Comparison of ENCODE assay signal across 12 cellular contexts in the genomic region with DNA sequence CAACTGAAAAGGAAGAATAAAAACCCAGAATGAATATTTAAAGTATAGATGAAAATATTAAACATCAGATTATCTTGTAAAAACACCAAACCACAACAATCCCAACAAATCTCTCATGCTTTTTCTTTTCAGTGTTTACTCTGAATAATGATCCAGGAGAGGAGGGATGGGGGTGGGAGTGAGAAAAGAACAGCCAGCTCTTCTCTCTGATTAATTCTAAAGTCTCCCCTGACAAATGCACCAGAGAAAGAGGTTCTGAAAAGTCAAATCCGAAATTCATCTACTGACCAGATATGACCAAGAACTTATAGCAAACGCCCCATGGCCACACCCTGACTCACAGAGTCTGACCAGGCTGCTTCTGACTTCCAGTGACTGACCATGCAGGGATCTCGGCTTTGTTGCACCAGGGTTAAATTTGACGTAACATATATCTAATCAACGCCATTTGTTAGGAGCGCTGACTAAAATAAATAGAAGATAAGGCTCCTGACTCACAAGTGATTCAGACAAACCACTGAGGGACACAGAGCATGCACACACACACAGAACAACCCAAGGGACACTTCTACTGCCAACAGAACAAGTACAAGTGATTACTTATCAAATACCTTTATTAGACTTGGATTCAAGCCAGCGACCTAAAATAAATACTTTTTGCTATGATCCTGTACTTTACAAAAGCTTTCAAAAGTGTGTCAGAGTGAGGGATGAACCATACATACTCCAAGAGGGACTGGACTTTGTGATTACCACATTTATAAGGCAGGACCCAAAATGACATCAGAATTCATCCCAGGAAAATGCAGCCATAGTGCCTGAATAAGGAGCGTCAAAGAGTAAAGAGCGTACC. TPM values are rescaled to one million over a fixed set of nuclear protein-coding genes. Genes with fewer than 3 reads are reported as not detected.
DNase-seq lines count a peak whose midpoint lies in the region; ATAC-seq, FAIRE-seq and TF ChIP-seq lines count a peak whose summit lies in the region.
"Had no signal": no experiment of that assay in that cellular context is flagged by ENCODE, and none has a peak within 500 bp of the region (broad histone marks: within the 10 kb centered on the region; RNA-seq: fewer than 3 reads in every experiment).

No MANE protein-coding gene starts in this region.

- H3K4me3 Mint-ChIP-seq in activated naive CD4-positive, alpha-beta T cell treated with anti-CD3 and anti-CD28 coated beads for 36 hours: no peak overlapping the region

- H3K9me3 Mint-ChIP-seq in activated naive CD4-positive, alpha-beta T cell treated with anti-CD3 and anti-CD28 coated beads for 36 hours: no peaks in the 10 kb centered on the region

- TF ChIP-seq CTCF in A549 (IDR thresholded peaks at IDR 0.05) (no peak), kidney epithelial cell (IDR thresholded peaks at IDR 0.05; ENCODE audit: insufficient read depth, low read length, poor library complexity, severe bottlenecking) (no peak)

- H3K27ac Mint-ChIP-seq in activated naive CD4-positive, alpha-beta T cell treated with anti-CD3 and anti-CD28 coated beads for 36 hours: no peak overlapping the region

- WGBS in A549 (ENCODE audit: missing lambda C conversion rate): 9% methylated on average over 9 of the region's 9 CpGs

- POLR2A ChIA-PET in A549 (lab: Yijun Ruan, JAX): interaction anchor here (0.8 kb wide), 1 partner anchor 73 kb away, joined by 4 read pairs; no protein-coding TSS in a partner anchor

- peaks cover 54% of the 10 kb centered on the region for H3K4me1 ChIP-seq in A549
- H3K4me1 ChIP-seq in adipocyte (ENCODE audit: control insufficient read depth, insufficient read depth, low read length): peaks cover 29% of the 10 kb centered on the region

- H3K27me3 ChIP-seq in adipocyte (replicated peaks; ENCODE audit: control insufficient read depth, insufficient read depth, low read length) (no peaks in the 10 kb centered on the region), kidney epithelial cell (ENCODE audit: control insufficient read depth, insufficient read depth, low read length) (no peaks in the 10 kb centered on the region)
- H3K27me3 ChIP-seq: neutrophil had no signal

- peak; percentile 82 to 88; a peak in 3 of 5 replicates for TF ChIP-seq EP300 in A549 (IDR thresholded peaks at IDR 0.05)

- intact Hi-C loops in activated naive CD4-positive, alpha-beta T cell treated with anti-CD3 and anti-CD28 coated beads for 36 hours (cut with micrococcal nuclease): loop anchor here (2.0 kb wide), 1 partner anchor 465 kb away; no protein-coding TSS in a partner anchor

- ATAC-seq in A549 (peak; percentile 95 to 96), HG03460 (IDR thresholded peaks at IDR 0.05; ENCODE audit: unreplicated experiment) (no peak)

- TF ChIP-seq POLR2A in A549 (IDR thresholded peaks at IDR 0.05; ENCODE audit: low read length): no peak

- DNase-seq in A549 (ENCODE audit: low read depth in 1 of 2, low spot score in 1 of 2) (peak; percentile 73 to 98), HCEC 1CT (peak; percentile 91), adipocyte (ENCODE audit: low read depth) (peak; percentile 75), kidney epithelial cell (ENCODE audit: low read depth) (peak; percentile 59), HuH-7.5 (ENCODE audit: low spot score) (no peak), anterior cingulate cortex (lab: John Stamatoyannopoulos, UW) (no peak)
- DNase-seq in activated naive CD4-positive, alpha-beta T cell treated with anti-CD3 and anti-CD28 coated beads for 36 hours: no peak
- DNase-seq: effector CD4-positive, alpha-beta T cell; NCI-H1092 treated with DMSO at 0.1 percent for 48 hours; WERI-Rb-1 had no signal

- CTCF ChIA-PET in A549 (lab: Yijun Ruan, JAX): interaction anchor here (0.9 to 1.1 kb wide), 2 partner anchors 143 to 200 kb away, joined by 3 to 4 read pairs; no protein-coding TSS in a partner anchor
- CTCF ChIA-PET in activated naive CD4-positive, alpha-beta T cell treated with anti-CD3 and anti-CD28 coated beads for 36 hours (lab: Charles Lee): no interaction called here

- TF ChIP-seq RAD21 in A549 (conservative IDR thresholded peaks at IDR 0.05 in 1 of 2, IDR thresholded peaks at IDR 0.05 in 1 of 2): peak in 1 of 2 experiments; percentile 29; a peak in 1 of 5 replicates

- H3K4me3 ChIP-seq in A549: no peak overlapping the region
- H3K4me3 ChIP-seq in adipocyte (ENCODE audit: low read length): peak overlapping the region; percentile 25
- H3K4me3 ChIP-seq in kidney epithelial cell (ENCODE audit: low read depth, low read length): no peak overlapping the region

- H3K36me3 Mint-ChIP-seq in activated naive CD4-positive, alpha-beta T cell treated with anti-CD3 and anti-CD28 coated beads for 36 hours (ENCODE audit: low read depth): peaks cover 34% of the 10 kb centered on the region

- peak overlapping the region; percentile 75 to 77 for H3K27ac ChIP-seq in A549
- H3K27ac ChIP-seq: neutrophil, WERI-Rb-1 had no signal

- H3K36me3 ChIP-seq in adipocyte (ENCODE audit: control insufficient read depth, insufficient read depth, low read length, severe bottlenecking) (peaks cover 27% of the 10 kb centered on the region), kidney epithelial cell (ENCODE audit: control insufficient read depth, insufficient read depth, low read length) (no peaks in the 10 kb centered on the region)

- peak overlapping the region; percentile 43 for H3K9ac ChIP-seq in adipocyte (ENCODE audit: low read length)

- H3K4me2 ChIP-seq in A549: peak overlapping the region; percentile 63

- H3K27me3 Mint-ChIP-seq in activated naive CD4-positive, alpha-beta T cell treated with anti-CD3 and anti-CD28 coated beads for 36 hours (ENCODE audit: low read depth): no peaks in the 10 kb centered on the region

- H3K9me3 ChIP-seq in A549 (no peaks in the 10 kb centered on the region), adipocyte (ENCODE audit: control insufficient read depth, low read length) (no peaks in the 10 kb centered on the region)
- H3K9me3 ChIP-seq: neutrophil had no signal

- FAIRE-seq in A549 (lab: Jason Lieb, UNC): peak; percentile 39

- H3K4me1 Mint-ChIP-seq in activated naive CD4-positive, alpha-beta T cell treated with anti-CD3 and anti-CD28 coated beads for 36 hours (ENCODE audit: low read depth): peaks cover 68% of the 10 kb centered on the region

TF ChIP-seq in A549, 52 proteins besides CTCF, POLR2A, EP300 and RAD21 (continues in another document):
- TF ChIP-seq, protein P1, sequence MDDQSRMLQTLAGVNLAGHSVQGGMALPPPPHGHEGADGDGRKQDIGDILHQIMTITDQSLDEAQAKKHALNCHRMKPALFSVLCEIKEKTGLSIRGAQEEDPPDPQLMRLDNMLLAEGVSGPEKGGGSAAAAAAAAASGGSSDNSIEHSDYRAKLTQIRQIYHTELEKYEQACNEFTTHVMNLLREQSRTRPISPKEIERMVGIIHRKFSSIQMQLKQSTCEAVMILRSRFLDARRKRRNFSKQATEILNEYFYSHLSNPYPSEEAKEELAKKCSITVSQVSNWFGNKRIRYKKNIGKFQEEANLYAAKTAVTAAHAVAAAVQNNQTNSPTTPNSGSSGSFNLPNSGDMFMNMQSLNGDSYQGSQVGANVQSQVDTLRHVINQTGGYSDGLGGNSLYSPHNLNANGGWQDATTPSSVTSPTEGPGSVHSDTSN (IDR thresholded peaks at IDR 0.05): peak; percentile 76; the same call in 1 of the 2 replicates
- TF ChIP-seq JUNB (IDR thresholded peaks at IDR 0.05) (peak; percentile 99), SMC3 (IDR thresholded peaks at IDR 0.05) (0 out of 3 replicates have a peak, but pooled peaks have one; percentile 21), MAFK (IDR thresholded peaks at IDR 0.05; ENCODE audit: partially characterized antibody) (no peak), RCOR1 (IDR thresholded peaks at IDR 0.05; ENCODE audit: low read depth, low read length) (no peak), HOXB5 (CRISPR knock-in tag; IDR thresholded peaks at IDR 0.05) (0 out of 2 replicates have a peak, but pooled peaks have one; percentile 29), GATA3 (IDR thresholded peaks at IDR 0.05; ENCODE audit: borderline replicate concordance) (peak; percentile 99), JUN (IDR thresholded peaks at IDR 0.05) (peak; percentile 97 to 98; a peak in 4 of 5 replicates), ZFP36 (IDR thresholded peaks at IDR 0.05; ENCODE audit: borderline replicate concordance, partially characterized antibody) (peak; percentile 65), TP53 (CRISPR knock-in tag; IDR thresholded peaks at IDR 0.05) (no peak), NR3C1 (IDR thresholded peaks at IDR 0.05) (no peak), CEBPB (IDR thresholded peaks at IDR 0.05) (peak; percentile 35 to 71; a peak in 2 of 4 replicates), ZNF302 (CRISPR knock-in tag; IDR thresholded peaks at IDR 0.05) (no peak), NFE2L2 (conservative IDR thresholded peaks at IDR 0.05; ENCODE audit: low read length) (no peak), KDM1A (IDR thresholded peaks at IDR 0.05; ENCODE audit: low read depth) (no peak)
- TF ChIP-seq, protein P2, sequence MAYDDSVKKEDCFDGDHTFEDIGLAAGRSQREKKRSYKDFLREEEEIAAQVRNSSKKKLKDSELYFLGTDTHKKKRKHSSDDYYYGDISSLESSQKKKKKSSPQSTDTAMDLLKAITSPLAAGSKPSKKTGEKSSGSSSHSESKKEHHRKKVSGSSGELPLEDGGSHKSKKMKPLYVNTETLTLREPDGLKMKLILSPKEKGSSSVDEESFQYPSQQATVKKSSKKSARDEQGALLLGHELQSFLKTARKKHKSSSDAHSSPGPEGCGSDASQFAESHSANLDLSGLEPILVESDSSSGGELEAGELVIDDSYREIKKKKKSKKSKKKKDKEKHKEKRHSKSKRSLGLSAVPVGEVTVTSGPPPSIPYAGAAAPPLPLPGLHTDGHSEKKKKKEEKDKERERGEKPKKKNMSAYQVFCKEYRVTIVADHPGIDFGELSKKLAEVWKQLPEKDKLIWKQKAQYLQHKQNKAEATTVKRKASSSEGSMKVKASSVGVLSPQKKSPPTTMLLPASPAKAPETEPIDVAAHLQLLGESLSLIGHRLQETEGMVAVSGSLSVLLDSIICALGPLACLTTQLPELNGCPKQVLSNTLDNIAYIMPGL (CRISPR knock-in tag; IDR thresholded peaks at IDR 0.05; ENCODE audit: borderline replicate concordance): no peak
- TF ChIP-seq, protein P3, sequence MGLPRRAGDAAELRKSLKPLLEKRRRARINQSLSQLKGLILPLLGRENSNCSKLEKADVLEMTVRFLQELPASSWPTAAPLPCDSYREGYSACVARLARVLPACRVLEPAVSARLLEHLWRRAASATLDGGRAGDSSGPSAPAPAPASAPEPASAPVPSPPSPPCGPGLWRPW (IDR thresholded peaks at IDR 0.05): peak; percentile 31; the same call in 1 of the 2 replicates

RNA-seq across cellular contexts. Expression of a gene that starts 9.3 kb away (rescaled TPM):
- polyA plus RNA-seq in A549 (2011; rRNA removed) (0.52 and 0.61 TPM in 2 replicates), A549 (2017; fragmentation: RNase III; extraction: RNeasy Plus Mini Kit Qiagen cat#74134 plus additional on column Dnase treatment) (0.55 to 0.73 TPM (median 0.67 TPM) in 3 replicates)
- polyA plus RNA-seq in A549 (2012; cell fraction: cytosol; rRNA removed): 0.48 and 0.61 TPM in 2 replicates
- 4.0 and 4.8 TPM in 2 replicates for polyA plus RNA-seq in A549 (2012; cell fraction: nucleus; rRNA removed)
- 0.99 and 1.4 TPM in 2 replicates for polyA minus RNA-seq in A549 (2011; rRNA and poly(A)+ RNA removed)
- total RNA-seq in kidney epithelial cell: 48.8 and 53.2 TPM in 2 replicates
- total RNA-seq in activated naive CD4-positive, alpha-beta T cell treated with anti-CD3 and anti-CD28 coated beads for 36 hours: 100 to 1,000 TPM; 205 to 208 TPM

Comparison
In these comparisons a context has a peak if more than half of its experiments do, and no peak if none do; other contexts are left out.
1. DNase-seq: peak in A549 (2 of 2), HCEC 1CT (single experiment), adipocyte (single experiment) and kidney epithelial cell (single experiment); none in HuH-7.5 (single experiment), anterior cingulate cortex (0 of 58) and activated naive CD4-positive, alpha-beta T cell treated with anti-CD3 and anti-CD28 coated beads for 36 hours (single experiment).